Comparison of ENCODE assay signal across 23 cellular contexts in the genomic region with DNA sequence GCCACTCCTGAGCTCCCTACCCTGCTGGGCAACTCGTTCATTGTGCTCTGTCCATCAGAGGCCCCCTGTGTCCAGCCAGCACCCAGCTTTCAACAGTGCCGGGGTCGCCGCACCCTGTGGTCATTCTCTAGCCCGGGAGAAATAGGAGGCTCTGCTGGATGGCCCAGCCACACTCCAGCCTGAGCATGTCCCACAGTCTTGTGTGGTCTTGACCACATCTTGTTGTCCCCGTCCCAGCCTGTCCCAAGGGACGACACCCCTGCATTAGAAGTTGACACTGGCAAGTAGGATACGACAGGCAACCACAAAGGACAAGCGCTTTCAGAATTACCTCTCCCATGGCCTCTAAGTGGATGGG. TPM values are rescaled to one million over a fixed set of nuclear protein-coding genes. Genes with fewer than 3 reads are reported as not detected.
"Had no signal": no experiment of that assay in that cellular context is flagged by ENCODE, and none has a peak within 500 bp of the region (broad histone marks: within the 10 kb centered on the region; RNA-seq: fewer than 3 reads in every experiment).

No MANE protein-coding gene starts in this region.

- H3K27me3 ChIP-seq: SJCRH30 had no signal

- H3K36me3 ChIP-seq: SJCRH30 had no signal

- H3K9me3 ChIP-seq: SJCRH30 had no signal

- H3K27ac ChIP-seq: SJCRH30 had no signal

- H3K4me1 ChIP-seq: SJCRH30 had no signal

- DNase-seq: KBM-7, MV-4-11, NCI-H1048, NCI-H1105, NCI-H1417, NCI-H187, NCI-H2029, NCI-H2081 treated with DMSO at 0.1 percent for 48 hours, NCI-H2171, NCI-H226, NCI-H446, NCI-H510A, NCI-H524 treated with DMSO at 0.1 percent for 48 hours, NCI-H69, NCI-H774, RPMI8226, SHP77 treated with DMSO at 0.1 percent for 48 hours, SJCRH30 had no signal

- ATAC-seq: SK-N-SH treated with all-trans-retinoic acid at 6 μM for 48 hours had no signal

- H3K4me3 ChIP-seq: SJCRH30 had no signal

RNA-seq across cellular contexts. Expression of gene TSSK2, which starts 4.8 kb away (rescaled TPM):
- total RNA-seq: HT-29, LHCN-M2, MCF 10A, SJCRH30 had no signal
- polyA plus RNA-seq: IgD-negative memory B cell had no signal

RNA-seq across cellular contexts. Expression of gene GSC2, which starts 23.8 kb away (rescaled TPM):
- total RNA-seq: HT-29, LHCN-M2, MCF 10A, SJCRH30 had no signal
- polyA plus RNA-seq: IgD-negative memory B cell had no signal
